In genomic region chr7:128781126-128781525, GRCh38 we compare ENCODE assay signal across 21 cellular contexts. TPM values are rescaled to one million over a fixed set of nuclear protein-coding genes. Genes with fewer than 3 reads are reported as not detected.
DNase-seq lines count a peak whose midpoint lies in the region; FAIRE-seq and TF ChIP-seq lines count a peak whose summit lies in the region.
"Had no signal": no experiment of that assay in that cellular context is flagged by ENCODE, and none has a peak within 500 bp of the region (broad histone marks: within the 10 kb centered on the region; RNA-seq: fewer than 3 reads in every experiment).

No MANE protein-coding gene starts in this region.

- H3K4me1 ChIP-seq in endothelial cell of umbilical vein (ENCODE audit: control insufficient read depth, extremely low read depth, insufficient read depth, low read length) = no peaks in the 10 kb centered on the region
- peaks cover 0 to 31% (median 4%) of the 10 kb centered on the region in 4 donors for H3K4me1 ChIP-seq in tibial artery

- H4K20me1 ChIP-seq in endothelial cell of umbilical vein (replicated peaks; ENCODE audit: control insufficient read depth, extremely low read depth, insufficient read depth, low read length) = no peaks in the 10 kb centered on the region

- H3K9me3 ChIP-seq in endothelial cell of umbilical vein (replicated peaks; ENCODE audit: control insufficient read depth, insufficient read depth, low read length) = peaks cover 3% of the 10 kb centered on the region
- no peaks in the 10 kb centered on the region for H3K9me3 ChIP-seq in tibial artery
- H3K9me3 ChIP-seq: ovary had no signal

- DNase-seq in GM04504 (ENCODE audit: low read depth) = peak; percentile 62
- no peak for DNase-seq in endothelial cell of umbilical vein (ENCODE audit: low read depth, low spot score)
- peak; percentile 63 for DNase-seq in myocyte (ENCODE audit: low read depth)
- no peak for DNase-seq in tibial artery
- DNase-seq in middle frontal gyrus (ENCODE audit: extremely low spot score, low spot score) = no peak
- no peak for DNase-seq in NCI-H1694 treated with DMSO at 0.1 percent for 48 hours (lab: John Stamatoyannopoulos, UW)
- DNase-seq in cerebellar cortex (ENCODE audit: low spot score) = no peak
- DNase-seq: activated CD4-positive, alpha-beta T cell treated with anti-CD3 and anti-CD28 coated beads for 36 hours; activated effector memory CD4-positive, alpha-beta T cell treated with anti-CD3 and anti-CD28 coated beads, Interleukin-2, amount 50 U/mL, for 16 hours; amniotic stem cell; DMS53; H9; kidney; midbrain; NCI-H1105; NCI-H748 treated with DMSO at 0.1 percent for 48 hours; ovary; PC-3 had no signal

- H3K9ac ChIP-seq in endothelial cell of umbilical vein (replicated peaks; ENCODE audit: extremely low read depth, insufficient read depth, low read length) = no peak overlapping the region

- POLR2A ChIA-PET in endothelial cell of umbilical vein (lab: Charles Lee) = no interaction called here

- H2AFZ ChIP-seq in endothelial cell of umbilical vein (ENCODE audit: low read depth, low read length) = no peak overlapping the region
- H2AFZ ChIP-seq: hepatocyte had no signal

- peaks cover 6 to 9% of the 10 kb centered on the region in 2 experiments for H3K27me3 ChIP-seq in endothelial cell of umbilical vein (ENCODE audit: control insufficient read depth in 2 of 2, insufficient read depth in 2 of 2, low read length in 2 of 2)
- H3K27me3 ChIP-seq in tibial artery = no peaks in the 10 kb centered on the region
- H3K27me3 ChIP-seq: hepatocyte, ovary had no signal

- no peak for TF ChIP-seq CTCF in endothelial cell of umbilical vein (IDR thresholded peaks at IDR 0.05; ENCODE audit: extremely low read depth in 1 of 2, insufficient read depth in 1 of 2, low read depth in 1 of 2, low read length in 2 of 2)
- no peak for TF ChIP-seq CTCF in tibial artery (IDR thresholded peaks at IDR 0.05)

- no TSS peak for BruUV-seq in endothelial cell of umbilical vein (replicated peaks; lab: Mats Ljungman, UMichigan)

- dilution Hi-C loops in endothelial cell of umbilical vein (cut with MboI; ENCODE audit: extremely low pct_ligation_motif_present, low sequenced_read_pairs) = no loop called here

- no peak overlapping the region for H3K4me2 ChIP-seq in endothelial cell of umbilical vein (ENCODE audit: insufficient read depth, low read length)
- H3K4me2 ChIP-seq: hepatocyte had no signal

- H3K9me1 ChIP-seq in endothelial cell of umbilical vein (replicated peaks; ENCODE audit: control insufficient read depth, extremely low read depth, insufficient read depth, low read length) = no peaks in the 10 kb centered on the region

- H3K36me3 ChIP-seq in endothelial cell of umbilical vein (ENCODE audit: control insufficient read depth in 2 of 2, extremely low read depth in 1 of 2, insufficient read depth in 2 of 2, low read length in 2 of 2) (no peaks in the 10 kb centered on the region), tibial artery (no peaks in the 10 kb centered on the region)
- H3K36me3 ChIP-seq: ovary had no signal

- no peak overlapping the region for H3K4me3 ChIP-seq in endothelial cell of umbilical vein (replicated peaks in 1 of 3; ENCODE audit: insufficient read depth in 1 of 3, low read depth in 1 of 3, low read length in 3 of 3)
- no peak overlapping the region for H3K4me3 ChIP-seq in tibial artery
- H3K4me3 ChIP-seq: hepatocyte, ovary, skin epidermis had no signal

- intact Hi-C loops in endothelial cell of umbilical vein (cut with micrococcal nuclease) = no loop called here
- intact Hi-C loops in tibial artery (cut with DNase I; ENCODE audit: low total_unique reads) = no loop called here

- H3K27ac ChIP-seq in endothelial cell of umbilical vein (ENCODE audit: insufficient read depth, low read depth, low read length) = no peak overlapping the region
- peak overlapping the region; percentile 6 to 58 for H3K27ac ChIP-seq in tibial artery
- H3K27ac ChIP-seq: C4-2B, hepatocyte, ovary had no signal

- peak; percentile 4 for FAIRE-seq in endothelial cell of umbilical vein (lab: Jason Lieb, UNC)
- FAIRE-seq: kidney had no signal

- TF ChIP-seq POLR2A in endothelial cell of umbilical vein (IDR thresholded peaks at IDR 0.05; ENCODE audit: low read depth, low read length) = no peak

- H3K79me2 ChIP-seq in endothelial cell of umbilical vein (ENCODE audit: control insufficient read depth, insufficient read depth, low read length) = no peaks in the 10 kb centered on the region
- H3K79me2 ChIP-seq: hepatocyte had no signal

- CTCF ChIA-PET in endothelial cell of umbilical vein (lab: Charles Lee) = interaction anchor here (0.7 to 2.1 kb wide), 5 partner anchors 10 to 42 kb away, joined by 3 to 5 read pairs (median 3); no protein-coding TSS in a partner anchor

TF ChIP-seq in endothelial cell of umbilical vein, 7 proteins besides CTCF, POLR2A, EP300 and RAD21:
- no peak for TF ChIP-seq EZH2 (IDR thresholded peaks at IDR 0.05; ENCODE audit: borderline replicate concordance, low read depth, low read length, severe bottlenecking)
- TF ChIP-seq FOS (IDR thresholded peaks at IDR 0.05; ENCODE audit: borderline replicate concordance, insufficient read depth, low read length) = no peak
- TF ChIP-seq MYC (IDR thresholded peaks at IDR 0.05; ENCODE audit: low read depth, low read length) = no peak
- no peak for TF ChIP-seq POLR2AphosphoS5 (IDR thresholded peaks at IDR 0.05; ENCODE audit: insufficient read depth, low read depth, low read length)
- TF ChIP-seq MAX (IDR thresholded peaks at IDR 0.05; ENCODE audit: insufficient read depth, insufficient read length) = no peak
- no peak for TF ChIP-seq GATA2 (IDR thresholded peaks at IDR 0.05; ENCODE audit: insufficient read depth, insufficient read length, low read depth, low read length)
- no peak for TF ChIP-seq JUN (IDR thresholded peaks at IDR 0.05; ENCODE audit: borderline replicate concordance, insufficient read depth, insufficient read length, low read depth)
TF ChIP-seq in endothelial cell of umbilical vein: peak in this region for 0.

RNA-seq across cellular contexts. Expression of gene OPN1SW, which starts 5.5 kb away (rescaled TPM):
- total RNA-seq in endothelial cell of umbilical vein (not detected in 2 replicates), myocyte (2.8 and 3.4 TPM in 2 replicates)
- not detected in 2 replicates for polyA plus RNA-seq in endothelial cell of umbilical vein
- not detected in 2 replicates for polyA plus RNA-seq in endothelial cell of umbilical vein (2011; cell fraction: cytosol; rRNA removed)
- polyA plus RNA-seq in endothelial cell of umbilical vein (2011; cell fraction: nucleus; rRNA removed) = not detected in 2 replicates
- polyA plus RNA-seq in endothelial cell of umbilical vein (2012) = not detected in 2 replicates
- polyA minus RNA-seq in endothelial cell of umbilical vein = not detected in 2 replicates
- polyA minus RNA-seq in endothelial cell of umbilical vein (2011; cell fraction: cytosol; rRNA and poly(A)+ RNA removed) = not detected
- not detected in 2 replicates for polyA minus RNA-seq in endothelial cell of umbilical vein (2011; cell fraction: nucleus; rRNA and poly(A)+ RNA removed)
- 4.0 TPM for polyA plus RNA-seq in myocyte (2012)
- total RNA-seq: activated CD4-positive, alpha-beta T cell treated with anti-CD3 and anti-CD28 coated beads for 36 hours; H9; hepatocyte; kidney; ovary; PC-3 had no signal
- polyA plus RNA-seq: hepatocyte, ovary had no signal

RNA-seq across cellular contexts. Expression of gene CCDC136, which starts 10.6 kb away (rescaled TPM):
- total RNA-seq in endothelial cell of umbilical vein = 3.2 and 3.3 TPM in 2 replicates
- 1.1 and 1.8 TPM in 2 replicates for polyA plus RNA-seq in endothelial cell of umbilical vein
- polyA plus RNA-seq in endothelial cell of umbilical vein (2011; cell fraction: cytosol; rRNA removed) = 1.6 and 2.0 TPM in 2 replicates
- 15.2 and 15.8 TPM in 2 replicates for polyA plus RNA-seq in endothelial cell of umbilical vein (2011; cell fraction: nucleus; rRNA removed)
- 3.0 and 4.3 TPM in 2 replicates for polyA plus RNA-seq in endothelial cell of umbilical vein (2012)
- 3.4 and 6.3 TPM in 2 replicates for polyA minus RNA-seq in endothelial cell of umbilical vein
- polyA minus RNA-seq in endothelial cell of umbilical vein (2011; cell fraction: cytosol; rRNA and poly(A)+ RNA removed) = not detected
- polyA minus RNA-seq in endothelial cell of umbilical vein (2011; cell fraction: nucleus; rRNA and poly(A)+ RNA removed) = 3.4 and 7.5 TPM in 2 replicates
- 4.6 and 5.0 TPM in 2 replicates for total RNA-seq in myocyte
- polyA plus RNA-seq in myocyte (2012) = 5.3 TPM

RNA-seq across cellular contexts. Expression of gene CALU, which starts 42.0 kb away (rescaled TPM):
- total RNA-seq in endothelial cell of umbilical vein (254 and 257 TPM in 2 replicates), myocyte (672 and 951 TPM in 2 replicates)
- 111 and 135 TPM in 2 replicates for polyA plus RNA-seq in endothelial cell of umbilical vein
- polyA plus RNA-seq in endothelial cell of umbilical vein (2011; cell fraction: cytosol; rRNA removed) = 141 and 147 TPM in 2 replicates
- 73.4 and 109 TPM in 2 replicates for polyA plus RNA-seq in endothelial cell of umbilical vein (2011; cell fraction: nucleus; rRNA removed)
- 287 and 288 TPM in 2 replicates for polyA plus RNA-seq in endothelial cell of umbilical vein (2012)
- polyA minus RNA-seq in endothelial cell of umbilical vein = 150 and 163 TPM in 2 replicates
- 51.0 TPM for polyA minus RNA-seq in endothelial cell of umbilical vein (2011; cell fraction: cytosol; rRNA and poly(A)+ RNA removed)
- 52.2 and 75.1 TPM in 2 replicates for polyA minus RNA-seq in endothelial cell of umbilical vein (2011; cell fraction: nucleus; rRNA and poly(A)+ RNA removed)
- 810 TPM for polyA plus RNA-seq in myocyte (2012)

RNA-seq across cellular contexts. Expression of gene FLNC, which starts 49.1 kb away (rescaled TPM):
- total RNA-seq in endothelial cell of umbilical vein (81.8 and 81.9 TPM in 2 replicates), myocyte (703 and 1,085 TPM in 2 replicates)
- polyA plus RNA-seq in endothelial cell of umbilical vein = 19.5 and 20.1 TPM in 2 replicates
- polyA plus RNA-seq in endothelial cell of umbilical vein (2011; cell fraction: cytosol; rRNA removed) = 19.9 and 23.3 TPM in 2 replicates
- polyA plus RNA-seq in endothelial cell of umbilical vein (2011; cell fraction: nucleus; rRNA removed) = 46.6 and 51.6 TPM in 2 replicates
- 66.9 and 79.9 TPM in 2 replicates for polyA plus RNA-seq in endothelial cell of umbilical vein (2012)
- 59.3 and 75.4 TPM in 2 replicates for polyA minus RNA-seq in endothelial cell of umbilical vein
- not detected for polyA minus RNA-seq in endothelial cell of umbilical vein (2011; cell fraction: cytosol; rRNA and poly(A)+ RNA removed)
- polyA minus RNA-seq in endothelial cell of umbilical vein (2011; cell fraction: nucleus; rRNA and poly(A)+ RNA removed) = 36.5 and 56.7 TPM in 2 replicates
- polyA plus RNA-seq in myocyte (2012) = 401 TPM

Comparison
In these comparisons a context has a peak if more than half of its experiments do, and no peak if none do; other contexts are left out.
1. DNase-seq: peak in GM04504 (single experiment) and myocyte (single experiment); none in endothelial cell of umbilical vein (single experiment), tibial artery (0 of 2), middle frontal gyrus (single experiment), NCI-H1694 treated with DMSO at 0.1 percent for 48 hours (single experiment) and cerebellar cortex (single experiment).